Comparison of ENCODE assay signal across 8 cellular contexts in genomic region chr16:54927125-54928015, GRCh38. TPM values are rescaled to one million over a fixed set of nuclear protein-coding genes. Genes with fewer than 3 reads are reported as not detected.
DNase-seq lines count a peak whose midpoint lies in the region; ATAC-seq, FAIRE-seq and TF ChIP-seq lines count a peak whose summit lies in the region.

No MANE protein-coding gene starts in this region.

- peak overlapping the region; percentile 80 for H3K4me2 ChIP-seq in osteoblast (ENCODE audit: insufficient read depth, low read length)

- H3K4me1 ChIP-seq in ES-I3 (ENCODE audit: insufficient read depth, low read length) (no peaks in the 10 kb centered on the region; the same call in 1 of the 2 replicates), osteoblast (ENCODE audit: insufficient read depth, low read length) (peaks cover 35% of the 10 kb centered on the region)

- TF ChIP-seq CTCF in bronchial epithelial cell (IDR thresholded peaks at IDR 0.05; ENCODE audit: insufficient read depth, low read length, severe bottlenecking) (no peak), osteoblast (IDR thresholded peaks at IDR 0.05; ENCODE audit: extremely low read depth, low read depth, low read length) (no peak)

- peak overlapping the region; percentile 87 for H3K9ac ChIP-seq in ES-I3 (ENCODE audit: low read depth, low read length)

- peak overlapping the region; percentile 77 for H3K4me3 ChIP-seq in bronchial epithelial cell (ENCODE audit: low read depth, low read length)
- H3K4me3 ChIP-seq in osteoblast (ENCODE audit: insufficient read depth, low read length), result peak overlapping the region; percentile 93

- H3K79me2 ChIP-seq in osteoblast (ENCODE audit: insufficient read depth, low read length), result peaks cover 78% of the 10 kb centered on the region

- H2AFZ ChIP-seq in osteoblast (ENCODE audit: low read length), result peak overlapping the region; percentile 67

- no peaks in the 10 kb centered on the region for H3K27me3 ChIP-seq in bronchial epithelial cell (ENCODE audit: control insufficient read depth, insufficient read depth, low read length)
- H3K27me3 ChIP-seq in osteoblast (ENCODE audit: insufficient read depth, low read length), result no peaks in the 10 kb centered on the region

- H3K36me3 ChIP-seq in ES-I3 (ENCODE audit: insufficient read depth, low read length) (no peaks in the 10 kb centered on the region), bronchial epithelial cell (ENCODE audit: control insufficient read depth, insufficient read depth, low read length) (no peaks in the 10 kb centered on the region), osteoblast (ENCODE audit: insufficient read depth, low read length) (peaks cover 6% of the 10 kb centered on the region)

- DNase-seq in NCI-H1436 (lab: John Stamatoyannopoulos, UW), result peak; percentile 44
- DNase-seq in bronchial epithelial cell (ENCODE audit: low read depth), result no peak
- no peak for DNase-seq in osteoblast (ENCODE audit: insufficient read length, low spot score, missing footprints)
- no peak for DNase-seq in activated CD8-positive, alpha-beta memory T cell treated with anti-CD3 and anti-CD28 coated beads, Interleukin-2, amount 50 U/mL, for 4 hours

- FAIRE-seq in bronchial epithelial cell (lab: Jason Lieb, UNC), result no peak

- peak overlapping the region; percentile 41 for H3K27ac ChIP-seq in osteoblast (ENCODE audit: low read depth, low read length)

- no peak for ATAC-seq in GM19452 (IDR thresholded peaks at IDR 0.05; ENCODE audit: unreplicated experiment)
- no peak for ATAC-seq in HG02938 (IDR thresholded peaks at IDR 0.05; ENCODE audit: unreplicated experiment)
- ATAC-seq in GM21737 (IDR thresholded peaks at IDR 0.05; ENCODE audit: unreplicated experiment), result no peak

- H4K20me1 ChIP-seq in osteoblast (ENCODE audit: insufficient read depth, low read length), result peaks cover 32% of the 10 kb centered on the region

- H3K9me3 ChIP-seq in ES-I3 (ENCODE audit: control insufficient read depth, insufficient read depth, low read length) (no peaks in the 10 kb centered on the region), osteoblast (ENCODE audit: low read depth, low read length) (no peaks in the 10 kb centered on the region)

RNA-seq across cellular contexts. Expression of gene IRX5, which starts 3.3 kb away (rescaled TPM):
- 6.1 and 6.3 TPM in 2 replicates for total RNA-seq in bronchial epithelial cell
- total RNA-seq in osteoblast, result 16.5 and 19.5 TPM in 2 replicates
